ENCODE assay signal across 30 cellular contexts in the genomic region with DNA sequence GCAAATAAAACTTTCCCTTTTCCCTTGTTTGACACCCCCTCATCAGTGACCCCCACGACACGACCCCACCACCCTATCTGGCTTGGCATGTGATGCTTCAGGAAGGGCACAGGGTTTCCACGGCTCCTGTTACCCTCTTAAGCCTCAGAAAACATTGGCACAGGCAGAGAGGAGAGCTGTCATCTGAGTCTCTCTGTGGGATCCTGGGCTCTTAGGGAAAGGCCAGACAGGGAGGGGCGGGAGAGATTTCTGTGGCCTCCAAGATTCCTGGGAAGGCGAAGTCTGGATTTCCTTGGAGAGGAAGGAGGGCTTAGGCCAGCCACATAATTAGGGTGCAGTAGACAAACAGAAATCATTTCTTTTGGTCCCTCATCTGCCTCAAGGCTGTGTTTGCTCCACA.
A peak's percentile ranks its signal among the peaks of the same experiment; 100 is the strongest.
DNase-seq lines count a peak whose midpoint lies in the region; ATAC-seq, FAIRE-seq and TF ChIP-seq lines count a peak whose summit lies in the region.
"Had no signal": no experiment of that assay in that cellular context is flagged by ENCODE, and none has a peak within 500 bp of the region (broad histone marks: within the 10 kb centered on the region; RNA-seq: fewer than 3 reads in every experiment).

No MANE protein-coding gene starts in this region.

- TF ChIP-seq POLR2A in H1 (IDR thresholded peaks at IDR 0.05; ENCODE audit: control extremely low read depth in 1 of 2, low read depth in 2 of 2, low read length in 2 of 2), result no peak

- ATAC-seq in HG02588 (IDR thresholded peaks at IDR 0.05; ENCODE audit: unreplicated experiment), result no peak
- ATAC-seq in Right ventricle myocardium inferior, result no peak
- ATAC-seq: activated CD4-positive, alpha-beta T cell treated with anti-CD3 and anti-CD28 coated beads for 36 hours; activated naive CD8-positive, alpha-beta T cell treated with anti-CD3 and anti-CD28 coated beads, Interleukin-2, amount 50 U/mL, for 24 hours; T-helper 17 cell had no signal

- peak overlapping the region; percentile 37; the same call in 1 of the 2 replicates for H2BK5ac ChIP-seq in H1 (ENCODE audit: low read depth, low read length)

- CTCF ChIA-PET in H1 (lab: Charles Lee; ENCODE audit: partially characterized antibody), result interaction anchor here (0.5 to 1.3 kb wide), 3 partner anchors 34 to 203 kb away, joined by 3 read pairs; no protein-coding TSS in a partner anchor

- H2AK5ac ChIP-seq in H1 (ENCODE audit: low read depth, low read length), result no peak overlapping the region; the same call in 1 of the 2 replicates

- H3K79me1 ChIP-seq in H1 (ENCODE audit: low read depth, low read length), result no peaks in the 10 kb centered on the region; the same call in 1 of the 2 replicates

- no peak overlapping the region for H3K27ac ChIP-seq in H1 (ENCODE audit: low read depth, low read length)
- H3K27ac ChIP-seq: brain microvascular endothelial cell, C4-2B, gastrocnemius medialis, hepatocyte, left ventricle myocardium inferior, parathyroid adenoma, transverse colon had no signal

- H3K23ac ChIP-seq in H1 (ENCODE audit: insufficient read length), result no peak overlapping the region

- DNase-seq in AG09309 (ENCODE audit: low read depth) (peak; percentile 8), EH (ENCODE audit: low read depth) (peak; percentile 40), H1 (ENCODE audit: low read depth in 1 of 2, low spot score in 2 of 2) (no peak), posterior vena cava (ENCODE audit: low spot score) (peak; percentile 78), Right ventricle myocardium inferior (ENCODE audit: missing footprints) (no peak), foreskin melanocyte (no peak), SW 1271 (lab: John Stamatoyannopoulos, UW) (no peak)
- DNase-seq: activated CD4-positive, alpha-beta T cell treated with anti-CD3 and anti-CD28 coated beads for 36 hours; activated gamma-delta T cell treated with Interleukin-2 at 50 U/mL for 16 hours; activated naive CD8-positive, alpha-beta T cell treated with anti-CD3 and anti-CD28 coated beads, Interleukin-2, amount 50 U/mL, for 24 hours; activated T-cell treated with anti-CD3 and anti-CD28 coated beads, Interleukin-2, amount 50 U/mL, for 24 hours; brain microvascular endothelial cell; effector CD8-positive, alpha-beta T cell; gastrocnemius medialis; immature natural killer cell; KBM-7; left ventricle myocardium inferior; MG63; midbrain; NCI-H1436; NCI-H2171 treated with DMSO at 0.1 percent for 48 hours; NCI-H524; stimulated activated CD8-positive, alpha-beta memory T cell treated with anti-CD3 and anti-CD28 coated beads, Interleukin-4, amount 100 ng/mL, for 48 hours; T-helper 17 cell; transverse colon had no signal

- FAIRE-seq in H1 (lab: Jason Lieb, UNC), result no peak
- FAIRE-seq: GM19239 had no signal

- TF ChIP-seq EP300 in H1 (IDR thresholded peaks at IDR 0.05; ENCODE audit: borderline replicate concordance in 1 of 2, low read depth in 2 of 2, low read length in 2 of 2), result no peak

- H3K36me3 ChIP-seq in H1 (ENCODE audit: control insufficient read depth in 2 of 4, insufficient read depth in 4 of 4, low read length in 3 of 4), result no peaks in the 10 kb centered on the region; a peak in 1 of 8 replicates
- H3K36me3 ChIP-seq: brain microvascular endothelial cell, gastrocnemius medialis, MG63, transverse colon had no signal

- no peak overlapping the region for H3K56ac ChIP-seq in H1 (replicated peaks; ENCODE audit: insufficient read length, low read depth, low read length)

- no peak overlapping the region; the same call in 1 of the 2 replicates for H2BK15ac ChIP-seq in H1 (ENCODE audit: low read length)

- POLR2A ChIA-PET in H1 (lab: Charles Lee; ENCODE audit: partially characterized antibody), result no interaction called here

- H3K18ac ChIP-seq in H1 (ENCODE audit: extremely low read depth, low read length), result no peak overlapping the region

- H2BK12ac ChIP-seq in H1 (ENCODE audit: low read depth, low read length), result peak overlapping the region; percentile 69; the same call in 1 of the 2 replicates

- no peak overlapping the region for H4K5ac ChIP-seq in H1 (ENCODE audit: insufficient read length, low read depth, low read length)

- no peak overlapping the region for H4K91ac ChIP-seq in H1 (replicated peaks; ENCODE audit: insufficient read length, low read length)

- no peaks in the 10 kb centered on the region for H3K27me3 ChIP-seq in H1 (replicated peaks in 1 of 4; ENCODE audit: control insufficient read depth in 3 of 4, extremely low read depth in 1 of 4, insufficient read depth in 3 of 4, low read length in 3 of 4)
- H3K27me3 ChIP-seq: brain microvascular endothelial cell, gastrocnemius medialis, hepatocyte, MG63, transverse colon had no signal

- H3K4me1 ChIP-seq in H1 (replicated peaks in 1 of 4; ENCODE audit: control insufficient read depth in 3 of 4, insufficient read depth in 4 of 4, low read length in 3 of 4), result peaks cover 0 to 6% (median 0%) of the 10 kb centered on the region in 4 experiments; a peak in 2 of 7 replicates
- H3K4me1 ChIP-seq: left ventricle myocardium inferior, parathyroid adenoma, transverse colon had no signal

- no peaks in the 10 kb centered on the region for H3K79me2 ChIP-seq in H1 (ENCODE audit: control insufficient read depth in 1 of 2, insufficient read depth in 2 of 2, low read length in 2 of 2)
- H3K79me2 ChIP-seq: hepatocyte, parathyroid adenoma had no signal

- no peak overlapping the region for H3K9ac ChIP-seq in H1 (replicated peaks in 1 of 4; ENCODE audit: extremely low read depth in 1 of 4, low read depth in 3 of 4, low read length in 3 of 4)
- H3K9ac ChIP-seq: parathyroid adenoma had no signal

- TF ChIP-seq CTCF in AG09309 (IDR thresholded peaks at IDR 0.05; ENCODE audit: control insufficient read depth, insufficient read depth, low read depth, low read length, missing control alignments), result no peak
- no peak for TF ChIP-seq CTCF in H1 (IDR thresholded peaks at IDR 0.05; ENCODE audit: control extremely low read depth in 1 of 3, insufficient read depth in 1 of 3, low read depth in 1 of 3, low read length in 3 of 3)

- no peak overlapping the region for H2BK120ac ChIP-seq in H1 (replicated peaks; ENCODE audit: low read depth, low read length)

- no peaks in the 10 kb centered on the region for H3K9me3 ChIP-seq in H1 (ENCODE audit: insufficient read depth in 2 of 2, low read depth in 1 of 2, low read length in 1 of 2)
- H3K9me3 ChIP-seq: gastrocnemius medialis, left ventricle myocardium inferior, MG63, transverse colon had no signal

- H3K4me3 ChIP-seq in AG09309 (ENCODE audit: control insufficient read depth, low read depth, low read length) (no peak overlapping the region), H1 (ENCODE audit: extremely low read depth in 1 of 4, insufficient read depth in 2 of 4, low read depth in 3 of 4, low read length in 4 of 4) (no peak overlapping the region)
- H3K4me3 ChIP-seq: gastrocnemius medialis, hepatocyte, left ventricle myocardium inferior, MG63, transverse colon had no signal

- peaks cover 9% of the 10 kb centered on the region; the same call in 1 of the 2 replicates for H3K23me2 ChIP-seq in H1 (ENCODE audit: low read depth, low read length)

- no peak overlapping the region for H2AFZ ChIP-seq in H1 (ENCODE audit: low read length)
- H2AFZ ChIP-seq: hepatocyte, parathyroid adenoma had no signal

- H3K4me2 ChIP-seq in H1 (ENCODE audit: insufficient read depth in 1 of 2, low read depth in 2 of 2, low read length in 2 of 2), result no peak overlapping the region
- H3K4me2 ChIP-seq: hepatocyte had no signal

- no peak overlapping the region for H3K4ac ChIP-seq in H1 (replicated peaks; ENCODE audit: insufficient read length, low read depth, low read length)

- H4K20me1 ChIP-seq in H1 (replicated peaks in 1 of 2; ENCODE audit: control insufficient read depth in 1 of 2, insufficient read depth in 2 of 2, low read length in 2 of 2), result peaks cover 0 to 6% of the 10 kb centered on the region in 2 experiments

- 0 out of 2 replicates have a peak overlapping the region, but pooled peaks have one; percentile 41 for H2BK20ac ChIP-seq in H1 (ENCODE audit: low read length)

- no peak overlapping the region for H4K8ac ChIP-seq in H1 (ENCODE audit: extremely low read depth, insufficient read depth, low read length)

- H3K14ac ChIP-seq in H1 (ENCODE audit: insufficient read length), result no peak overlapping the region

- intact Hi-C loops in posterior vena cava (cut with DNase I) (loop anchor here in 1 of 2 donors (10.0 kb wide), 1 partner anchor 943 kb away; no protein-coding TSS in a partner anchor), Right ventricle myocardium inferior (cut with DNase I) (no loop called here)

- 83% methylated on average over 5 of the region's 5 CpGs; no CpG with 5 or more reads in 1 of the 2 experiments for WGBS in H1 (ENCODE audit: extremely low coverage in 1 of 2, insufficient coverage in 1 of 2, insufficient read length in 1 of 2, insufficient replicate concordance in 2 of 2, low coverage in 1 of 2, low lambda C conversion rate in 2 of 2, missing lambda C conversion rate in 1 of 2), 2 experiments

- TF ChIP-seq RAD21 in H1 (IDR thresholded peaks at IDR 0.05 in 1 of 2, conservative IDR thresholded peaks at IDR 0.05 in 1 of 2; ENCODE audit: low read depth in 2 of 2, low read length in 2 of 2), result no peak

TF ChIP-seq in H1, 55 proteins besides CTCF, POLR2A, EP300 and RAD21:
- TF ChIP-seq CREB1 (IDR thresholded peaks at IDR 0.05) (no peak), NANOG (IDR thresholded peaks at IDR 0.05; ENCODE audit: insufficient read depth, low read depth, low read length, poor library complexity, severe bottlenecking) (no peak), CBX8 (IDR thresholded peaks at IDR 0.05; ENCODE audit: borderline replicate concordance, low read depth, low read length) (no peak), TEAD4 (IDR thresholded peaks at IDR 0.05; ENCODE audit: low read depth, low read length) (no peak)
- TF ChIP-seq, protein P1, sequence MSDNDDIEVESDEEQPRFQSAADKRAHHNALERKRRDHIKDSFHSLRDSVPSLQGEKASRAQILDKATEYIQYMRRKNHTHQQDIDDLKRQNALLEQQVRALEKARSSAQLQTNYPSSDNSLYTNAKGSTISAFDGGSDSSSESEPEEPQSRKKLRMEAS (IDR thresholded peaks at IDR 0.05), result no peak

Comparison
In these comparisons a context has a peak if more than half of its experiments do, and no peak if none do; other contexts are left out.
1. DNase-seq: peak in AG09309 (single experiment), EH (single experiment) and posterior vena cava (single experiment); none in H1 (0 of 2), Right ventricle myocardium inferior (single experiment), foreskin melanocyte (single experiment) and SW 1271 (0 of 2).